Comparison of ENCODE assay signal across 17 cellular contexts in genomic region chr5:175520321-175520720, GRCh38. TPM values are rescaled to one million over a fixed set of nuclear protein-coding genes. Genes with fewer than 3 reads are reported as not detected.
DNase-seq lines count a peak whose midpoint lies in the region; ATAC-seq and TF ChIP-seq lines count a peak whose summit lies in the region.
"Had no signal": no experiment of that assay in that cellular context is flagged by ENCODE, and none has a peak within 500 bp of the region (broad histone marks: within the 10 kb centered on the region; RNA-seq: fewer than 3 reads in every experiment).

No MANE protein-coding gene starts in this region.

- TF ChIP-seq CTCF in CD8-positive, alpha-beta T cell (IDR thresholded peaks at IDR 0.05), result no peak

- POLR2A ChIA-PET in CD8-positive, alpha-beta T cell (lab: Charles Lee), result interaction anchor here (0.6 to 1.0 kb wide), 2 partner anchors 42 to 1638 kb away, joined by 3 read pairs; partner anchors contain the start of gene SFXN1

- H3K4me3 ChIP-seq in CD8-positive, alpha-beta T cell (ENCODE audit: low read depth, low read length), result peak overlapping the region; percentile 33
- H3K4me3 ChIP-seq: esophagus squamous epithelium, uterus had no signal

- H3K4me1 ChIP-seq in CD8-positive, alpha-beta T cell (ENCODE audit: insufficient read depth, low read length), result peaks cover 83% of the 10 kb centered on the region
- H3K4me1 ChIP-seq: esophagus squamous epithelium, uterus had no signal

- no peaks in the 10 kb centered on the region for H3K9me3 ChIP-seq in CD8-positive, alpha-beta T cell (ENCODE audit: low read length)
- H3K9me3 ChIP-seq: esophagus squamous epithelium, uterus had no signal

- H3K27ac ChIP-seq in CD8-positive, alpha-beta T cell (ENCODE audit: low read depth, low read length), result peak overlapping the region; percentile 39
- H3K27ac ChIP-seq: esophagus squamous epithelium, uterus had no signal

- peaks cover 66% of the 10 kb centered on the region for H3K36me3 Mint-ChIP-seq in CD8-positive, alpha-beta T cell

- CTCF ChIA-PET in CD8-positive, alpha-beta T cell (lab: Charles Lee), result interaction anchor here (1.0 to 6.9 kb wide), 3 partner anchors 9 to 14 kb away, joined by 3 to 74 read pairs (median 3); no protein-coding TSS in a partner anchor

- peak in 5 of 7 experiments; percentile 5 to 64 (median 36) for DNase-seq in CD8-positive, alpha-beta T cell
- DNase-seq in activated CD4-positive, alpha-beta T cell treated with anti-CD3 and anti-CD28 coated beads for 48 hours, result peak; percentile 75
- DNase-seq in activated naive CD4-positive, alpha-beta T cell treated with anti-CD3 and anti-CD28 coated beads, Interleukin-2, amount 50 U/mL, for 16 hours, result peak; percentile 61
- DNase-seq in stimulated activated CD4-positive, alpha-beta T cell treated with anti-CD3 and anti-CD28 coated beads, Interleukin-15, amount 100 ng/mL, for 48 hours (ENCODE audit: low read depth in 2 of 2), result peak; percentile 36 to 44
- DNase-seq in HCEC 1CT (no peak), NOMO-1 (lab: John Stamatoyannopoulos, UW; ENCODE audit: unreplicated experiment in 2 of 2) (no peak), EL (no peak), COLO829 (ENCODE audit: low spot score) (no peak)
- DNase-seq: DND-41, esophagus squamous epithelium, hypothalamus, IMR-90, NCI-H1105 treated with DMSO at 0.1 percent for 48 hours, NCI-H774, right cardiac atrium, uterus had no signal

- intact Hi-C loops in CD8-positive, alpha-beta T cell (cut with DNase I, micrococcal nuclease), result loop anchor here (2.0 to 5.0 kb wide), 5 partner anchors 14 to 1017 kb away; partner anchors contain the start of genes SFXN1 (in 2 of the 2), HIGD2A (in 1 of the 2), NOP16 (in 1 of the 2) and RNF44 (in 1 of the 2)

- peak overlapping the region; percentile 67 for H3K4me3 Mint-ChIP-seq in CD8-positive, alpha-beta T cell

- peak; percentile 18 for ATAC-seq in CD8-positive, alpha-beta T cell
- ATAC-seq: left lobe of liver, right cardiac atrium had no signal

- H3K36me3 ChIP-seq in CD8-positive, alpha-beta T cell (ENCODE audit: insufficient read depth, low read length), result peaks cover 9% of the 10 kb centered on the region
- H3K36me3 ChIP-seq: uterus had no signal

- H3K27me3 Mint-ChIP-seq in CD8-positive, alpha-beta T cell (ENCODE audit: low read depth), result no peaks in the 10 kb centered on the region

- peaks cover 90% of the 10 kb centered on the region for H3K4me1 Mint-ChIP-seq in CD8-positive, alpha-beta T cell (ENCODE audit: low read depth)

- peaks cover 6% of the 10 kb centered on the region for H3K9me3 Mint-ChIP-seq in CD8-positive, alpha-beta T cell

- H3K27me3 ChIP-seq in CD8-positive, alpha-beta T cell (ENCODE audit: insufficient read depth, low read length), result no peaks in the 10 kb centered on the region
- H3K27me3 ChIP-seq: esophagus squamous epithelium, uterus had no signal

- peak overlapping the region; percentile 88 for H3K27ac Mint-ChIP-seq in CD8-positive, alpha-beta T cell

RNA-seq across cellular contexts. Expression of gene SFXN1, which starts 42.0 kb away (rescaled TPM):
- 100 to 1,000 TPM; 169 to 174 TPM for total RNA-seq in CD8-positive, alpha-beta T cell

Comparison
In these comparisons a context has a peak if more than half of its experiments do, and no peak if none do; other contexts are left out.
1. DNase-seq: peak in CD8-positive, alpha-beta T cell (5 of 7), activated CD4-positive, alpha-beta T cell treated with anti-CD3 and anti-CD28 coated beads for 48 hours (single experiment), activated naive CD4-positive, alpha-beta T cell treated with anti-CD3 and anti-CD28 coated beads, Interleukin-2, amount 50 U/mL, for 16 hours (single experiment) and stimulated activated CD4-positive, alpha-beta T cell treated with anti-CD3 and anti-CD28 coated beads, Interleukin-15, amount 100 ng/mL, for 48 hours (2 of 2); none in HCEC 1CT (single experiment), NOMO-1 (0 of 2), EL (single experiment) and COLO829 (single experiment).